ENCODE assay signal across 14 cellular contexts in the genomic region with DNA sequence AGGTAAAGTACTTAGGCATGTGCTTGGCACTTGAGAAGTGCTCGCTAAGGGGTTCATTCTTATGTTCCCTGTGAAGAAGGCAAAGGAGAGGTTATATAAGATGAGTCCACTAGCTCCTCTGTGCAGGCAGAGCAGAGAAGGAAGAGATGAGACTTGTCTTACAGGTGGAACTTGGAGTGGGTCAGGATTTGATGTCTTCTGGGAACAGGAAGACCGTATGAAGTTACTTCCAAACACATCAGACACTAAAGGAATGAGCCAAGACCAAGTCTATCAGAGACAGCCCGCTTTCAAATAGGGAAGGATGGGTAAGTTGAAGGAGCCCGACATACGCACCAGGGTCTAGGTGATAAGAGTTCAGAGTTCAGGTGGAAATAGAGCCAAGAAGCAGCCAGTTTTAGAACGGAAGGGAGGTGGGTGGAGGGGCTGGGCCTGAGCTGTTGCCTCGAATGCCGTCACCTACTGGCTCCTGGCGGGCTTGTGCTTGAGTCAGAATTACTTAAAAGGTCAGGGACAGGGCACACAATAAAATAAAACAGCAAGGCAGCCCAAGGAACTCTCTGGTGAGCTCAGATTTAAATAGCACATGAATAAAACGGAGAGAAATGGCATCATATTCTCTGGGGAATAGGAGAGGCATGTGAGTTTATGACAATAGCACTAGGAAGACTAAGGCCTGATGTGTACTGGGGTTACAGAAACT. TPM values are rescaled to one million over a fixed set of nuclear protein-coding genes. Genes with fewer than 3 reads are reported as not detected.
DNase-seq lines count a peak whose midpoint lies in the region; ATAC-seq, FAIRE-seq and TF ChIP-seq lines count a peak whose summit lies in the region.
"Had no signal": no experiment of that assay in that cellular context is flagged by ENCODE, and none has a peak within 500 bp of the region (broad histone marks: within the 10 kb centered on the region; RNA-seq: fewer than 3 reads in every experiment).

No MANE protein-coding gene starts in this region.

- H3K9me3 ChIP-seq in right cardiac atrium (ENCODE audit: control insufficient read depth, low read length) (no peaks in the 10 kb centered on the region), kidney (ENCODE audit: control insufficient read depth in 1 of 2, low read length in 2 of 2) (no peaks in the 10 kb centered on the region)

- peak overlapping the region; percentile 95 for H3K27ac ChIP-seq in brain microvascular endothelial cell
- H3K27ac ChIP-seq in right cardiac atrium (ENCODE audit: low read length) = no peak overlapping the region
- H3K27ac ChIP-seq in kidney (ENCODE audit: low read depth in 2 of 2, low read length in 2 of 2) = peak overlapping the region in 1 of 2 donors; percentile 49

- H3K27me3 ChIP-seq in brain microvascular endothelial cell (replicated peaks) (no peaks in the 10 kb centered on the region), right cardiac atrium (ENCODE audit: control insufficient read depth, insufficient read depth) (no peaks in the 10 kb centered on the region)

- no peak for DNase-seq in Right ventricle myocardium inferior (ENCODE audit: missing footprints)
- DNase-seq in cardiac septum (ENCODE audit: low spot score) = no peak
- DNase-seq in brain microvascular endothelial cell = peak; percentile 96
- DNase-seq in right cardiac atrium = peak; percentile 60 to 80 (median 72)
- DNase-seq in NCI-H2107 (lab: John Stamatoyannopoulos, UW) = no peak
- DNase-seq in amniotic stem cell (lab: John Stamatoyannopoulos, UW) = no peak
- no peak for DNase-seq in NCI-H345 treated with DMSO at 0.1 percent for 48 hours (lab: John Stamatoyannopoulos, UW; ENCODE audit: unreplicated experiment)
- no peak for DNase-seq in kidney
- DNase-seq: activated CD4-positive, alpha-beta T cell treated with anti-CD3 and anti-CD28 coated beads, Interleukin-2, amount 50 U/mL, for 48 hours; DND-41; NCI-H1092 treated with DMSO at 0.1 percent for 48 hours; nephron progenitor cell had no signal

- WGBS in right cardiac atrium = 49% methylated on average over 10 of the region's 10 CpGs

- H3K4me3 ChIP-seq in brain microvascular endothelial cell (ENCODE audit: low read depth, low read length) = no peak overlapping the region
- no peak overlapping the region for H3K4me3 ChIP-seq in right cardiac atrium (ENCODE audit: low read length)
- H3K4me3 ChIP-seq in kidney (ENCODE audit: low read length in 2 of 2) = no peak overlapping the region

- ATAC-seq in Right ventricle myocardium inferior (peak; percentile 80), right cardiac atrium (peak; percentile 87 to 97)
- ATAC-seq: activated naive CD4-positive, alpha-beta T cell treated with anti-CD3 and anti-CD28 coated beads, Interleukin-2, amount 50 U/mL, for 72 hours had no signal

- TF ChIP-seq CTCF in brain microvascular endothelial cell (IDR thresholded peaks at IDR 0.05; ENCODE audit: low read depth, low read length, missing control alignments) = no peak
- TF ChIP-seq CTCF in kidney (IDR thresholded peaks at IDR 0.05; ENCODE audit: borderline replicate concordance, extremely low read depth, insufficient read depth) = no peak

- intact Hi-C loops in Right ventricle myocardium inferior (cut with DNase I) = no loop called here
- intact Hi-C loops in cardiac septum (cut with DNase I) = loop anchor here (5.0 kb wide), 1 partner anchor 47 kb away; no protein-coding TSS in a partner anchor
- intact Hi-C loops in right cardiac atrium (cut with DNase I) = no loop called here
- intact Hi-C loops in kidney (cut with DNase I) = no loop called here

- H3K4me1 ChIP-seq in right cardiac atrium (ENCODE audit: control insufficient read depth, insufficient read depth, low read length) (no peaks in the 10 kb centered on the region), kidney (ENCODE audit: control insufficient read depth in 1 of 2, insufficient read depth in 1 of 2, low read depth in 1 of 2, low read length in 2 of 2) (no peaks in the 10 kb centered on the region)

- H3K36me3 ChIP-seq in brain microvascular endothelial cell (replicated peaks) (no peaks in the 10 kb centered on the region), kidney (ENCODE audit: control insufficient read depth in 1 of 2, insufficient read depth in 2 of 2, low read length in 2 of 2) (no peaks in the 10 kb centered on the region)

- in situ Hi-C loops in brain microvascular endothelial cell (cut with HindIII; ENCODE audit: low pct_ligation_motif_present, low sequenced_read_pairs) = no loop called here

- H3K9ac ChIP-seq in kidney (ENCODE audit: low read length in 2 of 2) = no peak overlapping the region

- no peak for FAIRE-seq in kidney (lab: Jason Lieb, UNC)
- FAIRE-seq: islet of Langerhans had no signal

RNA-seq across cellular contexts. Expression of a gene that starts 56.1 kb away (rescaled TPM):
- total RNA-seq in Right ventricle myocardium inferior (34.7 TPM), cardiac septum (51.8 TPM), right cardiac atrium (10 to 100 TPM; 52.0 to 86.0 (median 63.9) TPM), kidney (57.8 TPM)
- polyA plus RNA-seq in right cardiac atrium (35.2 TPM), kidney (ENCODE audit: insufficient read depth, low read depth, low replicate concordance) (32.3 TPM)

Comparison
In these comparisons a context has a peak if more than half of its experiments do, and no peak if none do; other contexts are left out.
1. DNase-seq: peak in brain microvascular endothelial cell (single experiment) and right cardiac atrium (3 of 3); none in Right ventricle myocardium inferior (single experiment), cardiac septum (single experiment), NCI-H2107 (single experiment), amniotic stem cell (single experiment), NCI-H345 treated with DMSO at 0.1 percent for 48 hours (single experiment) and kidney (single experiment).